30 cellular contexts compared by ENCODE assay signal in genomic region chr2:229474125-229474524, GRCh38.
"Had no signal": no experiment of that assay in that cellular context is flagged by ENCODE, and none has a peak within 500 bp of the region (broad histone marks: within the 10 kb centered on the region; RNA-seq: fewer than 3 reads in every experiment).

No MANE protein-coding gene starts in this region.

- H3K9me3 ChIP-seq: adrenal gland, body of pancreas, breast epithelium, SJCRH30 had no signal

- H3K4me3 ChIP-seq: adrenal gland, body of pancreas, breast epithelium, SJCRH30, SK-N-MC had no signal

- H3K36me3 Mint-ChIP-seq: activated CD4-positive, alpha-beta memory T cell treated with anti-CD3 and anti-CD28 coated beads for 36 hours; activated naive CD4-positive, alpha-beta T cell treated with anti-CD3 and anti-CD28 coated beads, Interleukin-2, amount 50 U/mL, for 72 hours had no signal

- H3K9me3 Mint-ChIP-seq: activated CD4-positive, alpha-beta memory T cell treated with anti-CD3 and anti-CD28 coated beads for 36 hours; activated CD4-positive, alpha-beta T cell treated with anti-CD3 and anti-CD28 coated beads, Interleukin-2, amount 10 ng/mL, durations not matched to agents 7 days and 5 days; activated naive CD4-positive, alpha-beta T cell treated with anti-CD3 and anti-CD28 coated beads for 36 hours; activated naive CD4-positive, alpha-beta T cell treated with anti-CD3 and anti-CD28 coated beads, Interleukin-2, amount 50 U/mL, for 72 hours; activated T-cell treated with anti-CD3 and anti-CD28 coated beads, Interleukin-2, amount 50 U/mL, for 4 hours; activated T-helper 1 cell treated with anti-CD3 and anti-CD28 coated beads, Interleukin-12 subunit alpha, Interleukin-12 subunit beta, Interleukin-2, Interleukin-4 antibody, amounts not matched to agents 30 ng/mL and 10 ng/mL and 1 ng/mL, durations not matched to agents 14 hours and 24 hours and 36 hours had no signal

- H3K36me3 ChIP-seq: adrenal gland, breast epithelium, SJCRH30, WERI-Rb-1 had no signal

- ATAC-seq: activated naive CD4-positive, alpha-beta T cell treated with anti-CD3 and anti-CD28 coated beads, Interleukin-2, amount 50 U/mL, for 72 hours; activated T-cell treated with anti-CD3 and anti-CD28 coated beads, Interleukin-2, amount 50 U/mL, for 4 hours; body of pancreas; Panc1 had no signal

- DNase-seq: activated CD4-positive, alpha-beta memory T cell treated with anti-CD3 and anti-CD28 coated beads for 36 hours; activated CD4-positive, alpha-beta T cell treated with anti-CD3 and anti-CD28 coated beads, Interleukin-2, amount 10 ng/mL, durations not matched to agents 7 days and 5 days; activated CD8-positive, alpha-beta memory T cell treated with anti-CD3 and anti-CD28 coated beads, Interleukin-2, amount 50 U/mL, for 4 hours; activated gamma-delta T cell treated with Interleukin-2 at 50 U/mL for 16 hours; activated naive CD4-positive, alpha-beta T cell treated with anti-CD3 and anti-CD28 coated beads for 36 hours; activated T-cell treated with anti-CD3 and anti-CD28 coated beads for 4 hours; activated T-cell treated with anti-CD3 and anti-CD28 coated beads, Interleukin-2, amount 50 U/mL, for 4 hours; adrenal gland; body of pancreas; Kasumi-1; KG1; MM.1S; MV-4-11; NCI-H1092; NCI-H1417; NCI-H146; NCI-H187; NCI-H2029 treated with DMSO at 0.1 percent for 48 hours; NCI-H2107; NCI-H2171; NCI-H524 treated with DMSO at 0.1 percent for 48 hours; SHP77; SJCRH30; T1000; WERI-Rb-1 had no signal

- H3K27me3 Mint-ChIP-seq: activated CD4-positive, alpha-beta T cell treated with anti-CD3 and anti-CD28 coated beads, Interleukin-2, amount 10 ng/mL, durations not matched to agents 7 days and 5 days had no signal

- H3K4me1 ChIP-seq: adrenal gland, body of pancreas, breast epithelium, SJCRH30 had no signal

- H3K4me1 Mint-ChIP-seq: activated CD4-positive, alpha-beta T cell treated with anti-CD3 and anti-CD28 coated beads, Interleukin-2, amount 10 ng/mL, durations not matched to agents 7 days and 5 days had no signal

- H3K27ac ChIP-seq: adrenal gland, body of pancreas, breast epithelium, SJCRH30, SK-N-MC, WERI-Rb-1 had no signal

- H3K27ac Mint-ChIP-seq: activated CD4-positive, alpha-beta memory T cell treated with anti-CD3 and anti-CD28 coated beads for 36 hours; activated CD4-positive, alpha-beta T cell treated with anti-CD3 and anti-CD28 coated beads, Interleukin-2, amount 10 ng/mL, durations not matched to agents 7 days and 5 days; activated naive CD4-positive, alpha-beta T cell treated with anti-CD3 and anti-CD28 coated beads for 36 hours; activated naive CD4-positive, alpha-beta T cell treated with anti-CD3 and anti-CD28 coated beads, Interleukin-2, amount 50 U/mL, for 72 hours; activated T-helper 1 cell treated with anti-CD3 and anti-CD28 coated beads, Interleukin-12 subunit alpha, Interleukin-12 subunit beta, Interleukin-2, Interleukin-4 antibody, amounts not matched to agents 30 ng/mL and 10 ng/mL and 1 ng/mL, durations not matched to agents 14 hours and 24 hours and 36 hours had no signal

- H3K27me3 ChIP-seq: adrenal gland, body of pancreas, breast epithelium, SJCRH30 had no signal

- H3K4me3 Mint-ChIP-seq: activated CD4-positive, alpha-beta memory T cell treated with anti-CD3 and anti-CD28 coated beads for 36 hours; activated CD4-positive, alpha-beta T cell treated with anti-CD3 and anti-CD28 coated beads, Interleukin-2, amount 10 ng/mL, durations not matched to agents 7 days and 5 days; activated naive CD4-positive, alpha-beta T cell treated with anti-CD3 and anti-CD28 coated beads for 36 hours; activated T-cell treated with anti-CD3 and anti-CD28 coated beads, Interleukin-2, amount 50 U/mL, for 4 hours; activated T-helper 1 cell treated with anti-CD3 and anti-CD28 coated beads, Interleukin-12 subunit alpha, Interleukin-12 subunit beta, Interleukin-2, Interleukin-4 antibody, amounts not matched to agents 30 ng/mL and 10 ng/mL and 1 ng/mL, durations not matched to agents 14 hours and 24 hours and 36 hours had no signal
